30 cellular contexts compared by ENCODE assay signal in the genomic region with DNA sequence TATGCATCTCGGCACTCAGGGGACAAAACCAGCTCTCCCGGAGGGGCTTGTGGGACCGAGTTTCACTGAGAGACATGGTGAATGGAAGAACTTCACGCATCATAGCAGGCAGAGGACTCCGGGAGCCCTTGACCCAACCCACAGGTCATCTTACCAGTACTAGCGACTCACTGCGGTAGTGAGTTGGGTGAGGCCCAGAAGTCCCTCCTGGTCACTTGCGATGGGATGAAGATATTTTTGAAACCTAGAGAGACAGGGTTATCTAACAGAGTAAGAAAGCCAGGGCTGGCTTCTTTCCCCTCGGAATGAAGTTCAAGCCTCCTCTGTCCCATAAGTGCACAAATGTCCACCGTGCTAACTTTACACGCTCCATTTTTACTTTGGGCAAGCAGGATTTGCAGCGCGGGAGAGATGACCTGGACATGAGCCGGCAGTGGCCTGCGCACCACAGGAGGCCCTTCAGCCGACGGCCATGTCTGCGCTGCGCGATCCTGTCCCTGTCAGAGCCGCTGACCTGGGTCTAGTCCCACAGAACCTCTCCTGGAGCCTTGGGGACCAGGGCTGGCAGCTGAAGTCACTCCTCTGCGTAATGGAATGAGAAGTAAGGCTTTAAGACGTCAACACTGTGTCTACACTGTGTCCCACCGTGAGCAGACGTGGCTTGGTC. TPM values are rescaled to one million over a fixed set of nuclear protein-coding genes. Genes with fewer than 3 reads are reported as not detected.
DNase-seq lines count a peak whose midpoint lies in the region; ATAC-seq and TF ChIP-seq lines count a peak whose summit lies in the region.
"Had no signal": no experiment of that assay in that cellular context is flagged by ENCODE, and none has a peak within 500 bp of the region (broad histone marks: within the 10 kb centered on the region; RNA-seq: fewer than 3 reads in every experiment).

No MANE protein-coding gene starts in this region.

- peak overlapping the region; percentile 75 to 91 (median 88) for H3K27ac ChIP-seq in thyroid gland
- H3K27ac ChIP-seq: A549, sigmoid colon had no signal

- ATAC-seq in left cardiac atrium (no peak), Right ventricle myocardium superior (ENCODE audit: poor library complexity) (no peak), HG03378 (IDR thresholded peaks at IDR 0.05; ENCODE audit: unreplicated experiment) (no peak)
- no peak for ATAC-seq in central memory CD8-positive, alpha-beta T cell (replicated peaks; ENCODE audit: extremely low read depth, poor library complexity, severe bottlenecking)
- no peak for ATAC-seq in activated CD4-positive, CD25-positive, alpha-beta regulatory T cell treated with anti-CD3 and anti-CD28 coated beads, Interleukin-2, amount 50 U/mL, for 24 hours
- ATAC-seq: naive thymus-derived CD8-positive, alpha-beta T cell had no signal

- no peaks in the 10 kb centered on the region for H3K9me3 ChIP-seq in thyroid gland
- H3K9me3 ChIP-seq: A549, sigmoid colon, tibial artery had no signal

- H3K4me3 ChIP-seq in thyroid gland (replicated peaks in 1 of 3), result no peak overlapping the region
- H3K4me3 ChIP-seq: A549, sigmoid colon, tibial artery had no signal

- peaks cover 6 to 19% of the 10 kb centered on the region in 2 donors for H3K4me1 ChIP-seq in thyroid gland
- H3K4me1 ChIP-seq: A549 had no signal

- TF ChIP-seq POLR2A in thyroid gland (IDR thresholded peaks at IDR 0.05), result no peak

- H3K27me3 Mint-ChIP-seq in central memory CD8-positive, alpha-beta T cell, result no peaks in the 10 kb centered on the region
- peaks cover 4% of the 10 kb centered on the region for H3K27me3 Mint-ChIP-seq in nephron progenitor cell (ENCODE audit: low read depth, poor library complexity)
- H3K27me3 Mint-ChIP-seq: activated CD4-positive, alpha-beta memory T cell treated with anti-CD3 and anti-CD28 coated beads for 36 hours; B cell; CD8-positive, alpha-beta memory T cell; naive thymus-derived CD8-positive, alpha-beta T cell; stimulated activated naive CD8-positive, alpha-beta T cell treated with anti-CD3 and anti-CD28 coated beads, Interleukin-15, amount 100 ng/mL, for 72 hours had no signal

- TF ChIP-seq CTCF in nephron progenitor cell (IDR thresholded peaks at IDR 0.05), result no peak
- no peak for TF ChIP-seq CTCF in thyroid gland (IDR thresholded peaks at IDR 0.05)

- H3K9me3 Mint-ChIP-seq in central memory CD8-positive, alpha-beta T cell, result no peaks in the 10 kb centered on the region
- H3K9me3 Mint-ChIP-seq in nephron progenitor cell, result peaks cover 5% of the 10 kb centered on the region
- H3K9me3 Mint-ChIP-seq: activated CD4-positive, alpha-beta memory T cell treated with anti-CD3 and anti-CD28 coated beads for 36 hours; CD8-positive, alpha-beta memory T cell; immature natural killer cell; naive thymus-derived CD8-positive, alpha-beta T cell; stimulated activated naive CD8-positive, alpha-beta T cell treated with anti-CD3 and anti-CD28 coated beads, Interleukin-15, amount 100 ng/mL, for 72 hours had no signal

- no peaks in the 10 kb centered on the region for H3K4me1 Mint-ChIP-seq in central memory CD8-positive, alpha-beta T cell
- H3K4me1 Mint-ChIP-seq in nephron progenitor cell, result peaks cover 62% of the 10 kb centered on the region
- H3K4me1 Mint-ChIP-seq: B cell; CD8-positive, alpha-beta memory T cell had no signal

- peak; percentile 10 for DNase-seq in left cardiac atrium
- DNase-seq in Right ventricle myocardium superior, result no peak
- no peak for DNase-seq in central memory CD8-positive, alpha-beta T cell (ENCODE audit: low spot score in 2 of 2)
- no peak for DNase-seq in nephron progenitor cell
- DNase-seq in thyroid gland, result peak; percentile 45
- no peak for DNase-seq in activated CD4-positive, alpha-beta T cell treated with anti-CD3 and anti-CD28 coated beads for 4 hours
- DNase-seq: activated CD4-positive, alpha-beta memory T cell treated with anti-CD3 and anti-CD28 coated beads for 36 hours; activated naive CD4-positive, alpha-beta T cell treated with anti-CD3 and anti-CD28 coated beads, Interleukin-2, amount 50 U/mL, for 16 hours; CD8-positive, alpha-beta memory T cell; DMS 273 treated with DMSO at 0.1 percent for 48 hours; effector memory CD4-positive, alpha-beta T cell; EL; GOT3; immature natural killer cell; KBM-7; left colon; NCI-H1092 treated with DMSO at 0.1 percent for 48 hours; NCI-H1930; NCI-H524; stimulated activated CD4-positive, alpha-beta T cell treated with anti-CD3 and anti-CD28 coated beads, Interleukin-12 subunit alpha, Interleukin-12 subunit beta, amount 100 ng/mL, for 4 hours; stimulated activated CD4-positive, alpha-beta T cell treated with anti-CD3 and anti-CD28 coated beads, Interleukin-2, amount 100 ng/mL, for 48 hours; stimulated activated naive CD8-positive, alpha-beta T cell treated with anti-CD3 and anti-CD28 coated beads, Interleukin-15, amount 100 ng/mL, for 72 hours; T-helper 2 cell; tibial artery had no signal

- H3K4me3 Mint-ChIP-seq in central memory CD8-positive, alpha-beta T cell, result no peak overlapping the region
- H3K4me3 Mint-ChIP-seq in nephron progenitor cell, result peak overlapping the region; percentile 62
- H3K4me3 Mint-ChIP-seq: activated CD4-positive, alpha-beta memory T cell treated with anti-CD3 and anti-CD28 coated beads for 36 hours; B cell; CD8-positive, alpha-beta memory T cell; naive thymus-derived CD8-positive, alpha-beta T cell; stimulated activated naive CD8-positive, alpha-beta T cell treated with anti-CD3 and anti-CD28 coated beads, Interleukin-15, amount 100 ng/mL, for 72 hours had no signal

- intact Hi-C loops in left cardiac atrium (cut with DNase I) (no loop called here), Right ventricle myocardium superior (cut with DNase I) (no loop called here), thyroid gland (cut with DNase I) (no loop called here)

- H3K27ac Mint-ChIP-seq in central memory CD8-positive, alpha-beta T cell (ENCODE audit: low read depth), result peak overlapping the region; percentile 68
- peak overlapping the region; percentile 88 for H3K27ac Mint-ChIP-seq in nephron progenitor cell
- H3K27ac Mint-ChIP-seq: activated CD4-positive, alpha-beta memory T cell treated with anti-CD3 and anti-CD28 coated beads for 36 hours; B cell; CD8-positive, alpha-beta memory T cell had no signal

- WGBS in thyroid gland, 2 donors, result 84 to 89% methylated on average over 20 to 25 of the region's 25 CpGs

- H3K36me3 Mint-ChIP-seq in central memory CD8-positive, alpha-beta T cell (ENCODE audit: insufficient read depth), result peaks cover 2% of the 10 kb centered on the region
- H3K36me3 Mint-ChIP-seq in nephron progenitor cell (ENCODE audit: low read depth), result peaks cover 30% of the 10 kb centered on the region

- H3K27me3 ChIP-seq in thyroid gland, result no peaks in the 10 kb centered on the region
- H3K27me3 ChIP-seq: sigmoid colon, tibial artery had no signal

- peaks cover 0 to 4% of the 10 kb centered on the region in 2 donors for H3K36me3 ChIP-seq in thyroid gland

RNA-seq across cellular contexts. Expression of a gene that starts 29.7 kb away (rescaled TPM):
- total RNA-seq in left cardiac atrium (100 to 1,000 TPM; 102 to 128 TPM), Right ventricle myocardium superior (141 TPM), thyroid gland (10 to 100 TPM; 35.9 to 65.1 (median 59.2) TPM)

Comparison
In these comparisons a context has a peak if more than half of its experiments do, and no peak if none do; other contexts are left out.
1. DNase-seq: peak in left cardiac atrium (single experiment) and thyroid gland (2 of 2); none in Right ventricle myocardium superior (single experiment), central memory CD8-positive, alpha-beta T cell (0 of 2), nephron progenitor cell (single experiment) and activated CD4-positive, alpha-beta T cell treated with anti-CD3 and anti-CD28 coated beads for 4 hours (0 of 2).